Comparison of ENCODE assay signal across 8 cellular contexts in the genomic region with DNA sequence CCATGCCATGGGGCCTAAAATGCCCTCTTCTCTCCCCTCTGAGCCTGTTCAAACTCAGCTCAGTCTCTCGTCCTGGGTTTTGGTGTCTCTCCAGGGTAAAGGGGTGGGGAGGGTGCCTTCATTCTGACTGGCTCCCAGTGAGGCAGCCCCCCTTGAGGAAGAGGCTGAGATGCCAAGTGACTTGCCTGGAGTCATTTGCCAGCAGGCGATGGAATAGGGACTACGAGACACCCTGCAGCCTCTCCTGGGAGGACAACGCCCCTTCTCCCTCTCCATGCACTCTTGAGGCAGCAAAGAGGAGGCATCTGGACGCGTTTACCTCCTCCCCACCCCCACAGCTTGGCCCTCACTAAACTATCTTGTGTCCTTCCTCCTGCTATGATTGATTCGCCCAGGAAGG. TPM values are rescaled to one million over a fixed set of nuclear protein-coding genes. Genes with fewer than 3 reads are reported as not detected.
DNase-seq lines count a peak whose midpoint lies in the region; ATAC-seq, FAIRE-seq and TF ChIP-seq lines count a peak whose summit lies in the region.

No MANE protein-coding gene starts in this region.

- TF ChIP-seq POLR2A in heart left ventricle (IDR thresholded peaks at IDR 0.05), result no peak
- no peak for TF ChIP-seq POLR2A in uterus (IDR thresholded peaks at IDR 0.05)
- TF ChIP-seq POLR2A in GM12891 (IDR thresholded peaks at IDR 0.05; ENCODE audit: low read depth, low read length), result no peak

- no peak for TF ChIP-seq CTCF in heart left ventricle (IDR thresholded peaks at IDR 0.05)
- TF ChIP-seq CTCF in WERI-Rb-1 (IDR thresholded peaks at IDR 0.05; ENCODE audit: low read depth, low read length), result no peak
- no peak for TF ChIP-seq CTCF in uterus (IDR thresholded peaks at IDR 0.05)

- ATAC-seq in Right ventricle myocardium inferior (peak; percentile 18), heart left ventricle (no peak)

- H3K36me3 ChIP-seq in heart left ventricle (no peaks in the 10 kb centered on the region), WERI-Rb-1 (no peaks in the 10 kb centered on the region), uterus (no peaks in the 10 kb centered on the region)

- peak overlapping the region in 5 of 12 donors; percentile 10 to 96 (median 83) for H3K27ac ChIP-seq in heart left ventricle
- peak overlapping the region; percentile 41 for H3K27ac ChIP-seq in WERI-Rb-1
- peak overlapping the region; percentile 96 to 98 for H3K27ac ChIP-seq in uterus

- H3K27me3 ChIP-seq in heart left ventricle (no peaks in the 10 kb centered on the region), WERI-Rb-1 (ENCODE audit: insufficient read depth, low read depth, severe bottlenecking) (no peaks in the 10 kb centered on the region), uterus (no peaks in the 10 kb centered on the region)

- intact Hi-C loops in Right ventricle myocardium inferior (cut with DNase I) (loop anchor here (5.0 kb wide), 1 partner anchor 58 kb away; no protein-coding TSS in a partner anchor), heart left ventricle (cut with DNase I) (loop anchor here in 1 of 10 donors (5.0 kb wide), 1 partner anchor 58 kb away; no protein-coding TSS in a partner anchor), uterus (cut with DNase I; ENCODE audit: low total_unique reads) (no loop called here)

- FAIRE-seq in GM12891 (lab: Jason Lieb, UNC), result no peak

- DNase-seq in Right ventricle myocardium inferior (ENCODE audit: missing footprints) (no peak), heart left ventricle (no peak), WERI-Rb-1 (peak; percentile 82), medulla oblongata (ENCODE audit: extremely low spot score) (peak; percentile 17), uterus (peak; percentile 55 to 63), Kasumi-1 (lab: John Stamatoyannopoulos, UW) (no peak), anterior cingulate cortex (lab: John Stamatoyannopoulos, UW) (no peak), GM12891 (ENCODE audit: insufficient read length, low spot score) (no peak)

- WGBS in heart left ventricle, 4 donors, result 32 to 52% (median 34%) methylated on average over 7 of the region's 7 CpGs

- H3K4me1 ChIP-seq in heart left ventricle (peaks cover 0 to 48% (median 26%) of the 10 kb centered on the region in 12 donors), uterus (peaks cover 13 to 23% of the 10 kb centered on the region in 2 donors)

- H3K9me3 ChIP-seq in heart left ventricle (peaks cover 0 to 5% (median 0%) of the 10 kb centered on the region in 12 donors), WERI-Rb-1 (ENCODE audit: severe bottlenecking) (no peaks in the 10 kb centered on the region), uterus (no peaks in the 10 kb centered on the region)

- H3K4me3 ChIP-seq in heart left ventricle (peak overlapping the region in 4 of 12 donors; percentile 78 to 98 (median 92)), WERI-Rb-1 (ENCODE audit: low read depth, low read length) (peak overlapping the region; percentile 77), uterus (peak overlapping the region; percentile 92 to 96)

TF ChIP-seq in GM12891, 5 proteins besides CTCF, POLR2A, EP300 and RAD21:
- TF ChIP-seq POLR2AphosphoS5 (IDR thresholded peaks at IDR 0.05; ENCODE audit: low read depth, low read length), result no peak
- no peak for TF ChIP-seq SPI1 (IDR thresholded peaks at IDR 0.05; ENCODE audit: low read depth, low read length)
- no peak for TF ChIP-seq TAF1 (IDR thresholded peaks at IDR 0.05; ENCODE audit: low read depth, low read length)
- no peak for TF ChIP-seq POU2F2 (IDR thresholded peaks at IDR 0.05; ENCODE audit: low read depth, low read length)
- TF ChIP-seq PAX5 (IDR thresholded peaks at IDR 0.05; ENCODE audit: insufficient read depth, low read length, severe bottlenecking), result no peak
TF ChIP-seq in GM12891: peak in this region for 0.

RNA-seq across cellular contexts. Expression of gene STON1, which starts 0.8 kb away (rescaled TPM):
- 8.0 TPM for total RNA-seq in Right ventricle myocardium inferior
- 1 to 10 TPM; 2.8 to 8.6 (median 4.6) TPM for total RNA-seq in heart left ventricle
- 1 to 10 TPM; 2.6 TPM for polyA plus RNA-seq in heart left ventricle
- 10 to 100 TPM; 55.6 to 75.3 (median 65.8) TPM for total RNA-seq in uterus
- polyA plus RNA-seq in GM12891 (2012; ENCODE audit: low read depth, missing spikeins), result 0.47 TPM

Comparison
In these comparisons a context has a peak if more than half of its experiments do, and no peak if none do; other contexts are left out.
1. DNase-seq: peak in WERI-Rb-1 (single experiment), medulla oblongata (single experiment) and uterus (2 of 2); none in Right ventricle myocardium inferior (single experiment), heart left ventricle (0 of 5), Kasumi-1 (0 of 2), anterior cingulate cortex (0 of 58) and GM12891 (single experiment).